In genomic region chr20:44123874-44124535, GRCh38 we compare ENCODE assay signal across 1 cellular context.
TF ChIP-seq lines count a peak whose summit lies in the region.

No MANE protein-coding gene starts in this region.

TF ChIP-seq in H1, 55 proteins besides CTCF, POLR2A, EP300 and RAD21 (continued from another document):
- TF ChIP-seq TAF1 (IDR thresholded peaks at IDR 0.05; ENCODE audit: low read depth, low read length): no peak
- TF ChIP-seq CREB1 (IDR thresholded peaks at IDR 0.05): no peak
- TF ChIP-seq HDAC2 (IDR thresholded peaks at IDR 0.05; ENCODE audit: borderline replicate concordance in 1 of 2, low read depth in 2 of 2, low read length in 2 of 2): no peak
